10 cellular contexts compared by ENCODE assay signal in genomic region chrX:39819921-39820849, GRCh38.
DNase-seq lines count a peak whose midpoint lies in the region; ATAC-seq, FAIRE-seq and TF ChIP-seq lines count a peak whose summit lies in the region.
"Had no signal": no experiment of that assay in that cellular context is flagged by ENCODE, and none has a peak within 500 bp of the region (broad histone marks: within the 10 kb centered on the region; RNA-seq: fewer than 3 reads in every experiment).

No MANE protein-coding gene starts in this region.

- H3K27me3 ChIP-seq in PC-3 (ENCODE audit: low read length) (no peaks in the 10 kb centered on the region), pancreas (peaks cover 0 to 9% (median 3%) of the 10 kb centered on the region in 4 donors)
- H3K27me3 ChIP-seq: SJCRH30 had no signal

- no peaks in the 10 kb centered on the region for H4K20me1 ChIP-seq in PC-3 (ENCODE audit: low read length)

- no peaks in the 10 kb centered on the region for H3K9me2 ChIP-seq in PC-3 (replicated peaks; ENCODE audit: low read length)

- no peak for TF ChIP-seq CTCF in GM12865 (IDR thresholded peaks at IDR 0.05; ENCODE audit: insufficient read depth, low read depth, low read length, missing control alignments)
- no peak for TF ChIP-seq CTCF in PC-3 (conservative IDR thresholded peaks at IDR 0.05; ENCODE audit: low read depth, low read length)
- TF ChIP-seq CTCF in fibroblast of pulmonary artery (IDR thresholded peaks at IDR 0.05; ENCODE audit: low read length, missing control alignments): no peak
- no peak for TF ChIP-seq CTCF in pancreas (IDR thresholded peaks at IDR 0.05)

- no peak for FAIRE-seq in pancreas (lab: Jason Lieb, UNC)
- FAIRE-seq: endometrium had no signal

- H3K4me3 ChIP-seq in GM12865 (ENCODE audit: low read depth, low read length): no peak overlapping the region
- peak overlapping the region; percentile 59; the same call in 1 of the 2 replicates for H3K4me3 ChIP-seq in PC-3 (ENCODE audit: low read length)
- peak overlapping the region; percentile 24 for H3K4me3 ChIP-seq in fibroblast of pulmonary artery (replicated peaks; ENCODE audit: low read depth, low read length)
- no peak overlapping the region for H3K4me3 ChIP-seq in pancreas
- H3K4me3 ChIP-seq: SJCRH30 had no signal

- no peak for ATAC-seq in PC-3
- peak in 3 of 4 donors; percentile 18 to 44 (median 43) for ATAC-seq in pancreas

- 37 to 48% methylated on average over 34 of the region's 34 CpGs for WGBS in pancreas, 2 donors

- H3K79me2 ChIP-seq in PC-3 (ENCODE audit: low read length): no peaks in the 10 kb centered on the region

- DNase-seq in GM12865 (ENCODE audit: low read depth) (peak; percentile 3), PC-3 (no peak), fibroblast of pulmonary artery (ENCODE audit: low read depth) (peak; percentile 56), pancreas (no peak), glomerular visceral epithelial cell (ENCODE audit: extremely low spot score) (no peak), iPS-NIHi11 (ENCODE audit: low spot score) (no peak), NCI-H2029 (lab: John Stamatoyannopoulos, UW) (no peak), H4 (ENCODE audit: low spot score) (no peak)

- no peaks in the 10 kb centered on the region for H3F3A ChIP-seq in PC-3 (ENCODE audit: low read length, unreplicated experiment)

- H3K9me3 ChIP-seq in PC-3 (ENCODE audit: low read length) (no peaks in the 10 kb centered on the region), pancreas (no peaks in the 10 kb centered on the region)
- H3K9me3 ChIP-seq: SJCRH30 had no signal

- peak overlapping the region; percentile 71 for H3K4me2 ChIP-seq in PC-3 (ENCODE audit: low read length)

- H2AFZ ChIP-seq in PC-3 (ENCODE audit: low read length): no peak overlapping the region

- CTCF ChIA-PET in PC-3 (lab: Charles Lee): no interaction called here

- intact Hi-C loops in PC-3 (cut with micrococcal nuclease): loop anchor here (10.0 kb wide), 3 partner anchors 135 to 445 kb away; no protein-coding TSS in a partner anchor
- intact Hi-C loops in pancreas (cut with DNase I): loop anchor here in 1 of 3 donors (10.0 kb wide), 1 partner anchor 85 kb away; no protein-coding TSS in a partner anchor

- no TSS peak for BruUV-seq in PC-3 (replicated peaks; lab: Mats Ljungman, UMichigan)

- no peak overlapping the region for H3K27ac ChIP-seq in PC-3 (ENCODE audit: low read length)
- H3K27ac ChIP-seq in pancreas: no peak overlapping the region
- H3K27ac ChIP-seq: SJCRH30 had no signal

- H3K4me1 ChIP-seq in PC-3 (ENCODE audit: insufficient read depth, low read length) (peaks cover 22% of the 10 kb centered on the region), pancreas (no peaks in the 10 kb centered on the region)
- H3K4me1 ChIP-seq: SJCRH30 had no signal

- H3K36me3 ChIP-seq in PC-3 (ENCODE audit: low read depth, low read length): no peaks in the 10 kb centered on the region
- no peaks in the 10 kb centered on the region for H3K36me3 ChIP-seq in pancreas
- H3K36me3 ChIP-seq: SJCRH30 had no signal

- POLR2A ChIA-PET in PC-3 (lab: Charles Lee; ENCODE audit: unreplicated experiment): no interaction called here

- no peak overlapping the region for H3K9ac ChIP-seq in PC-3 (ENCODE audit: low read length)

Comparison
In these comparisons a context has a peak if more than half of its experiments do, and no peak if none do; other contexts are left out.
1. DNase-seq: peak in GM12865 (single experiment) and fibroblast of pulmonary artery (single experiment); none in PC-3 (single experiment), pancreas (0 of 6), glomerular visceral epithelial cell (single experiment), iPS-NIHi11 (single experiment), NCI-H2029 (single experiment) and H4 (single experiment).
2. H3K4me3 ChIP-seq: peak in PC-3 (single experiment) and fibroblast of pulmonary artery (single experiment); none in GM12865 (single experiment) and pancreas (0 of 4).